Comparison of ENCODE assay signal across 12 cellular contexts in genomic region chr2:171346723-171347104, GRCh38.
DNase-seq lines count a peak whose midpoint lies in the region; ATAC-seq lines count a peak whose summit lies in the region.
"Had no signal": no experiment of that assay in that cellular context is flagged by ENCODE, and none has a peak within 500 bp of the region (broad histone marks: within the 10 kb centered on the region; RNA-seq: fewer than 3 reads in every experiment).

No MANE protein-coding gene starts in this region.

- WGBS in neuronal stem cell (ENCODE audit: extremely low coverage in 2 of 2, insufficient read length in 2 of 2, insufficient replicate concordance in 1 of 2), 2 donors, result no CpG with 5 or more reads among the region's 6 CpGs

- no peak for DNase-seq in epithelial cell of prostate (ENCODE audit: low read depth, low spot score)
- DNase-seq in stimulated activated naive CD4-positive, alpha-beta T cell treated with Interleukin-2 at 50 U/mL for 16 hours (lab: John Stamatoyannopoulos, UW), result no peak
- no peak for DNase-seq in neuronal stem cell (ENCODE audit: low spot score)
- DNase-seq: activated CD4-positive, alpha-beta T cell treated with anti-CD3 and anti-CD28 coated beads, Interleukin-2, amount 10 ng/mL, durations not matched to agents 7 days and 5 days; activated naive CD4-positive, alpha-beta T cell treated with anti-CD3 and anti-CD28 coated beads, Interleukin-2, amount 50 U/mL, for 16 hours; COR-L47; HCEC 1CT; NCI-H1694 treated with DMSO at 0.1 percent for 48 hours had no signal

- H2BK5ac ChIP-seq in neuronal stem cell (ENCODE audit: low read length), result no peak overlapping the region

- H3K4me3 Mint-ChIP-seq in IgD-negative memory B cell, result peak overlapping the region in 1 of 4 donors; percentile 3
- no peak overlapping the region for H3K4me3 Mint-ChIP-seq in stimulated activated memory B cell treated with anti-CD40 and anti-IgM and Interleukin-4, amounts not matched to agents 10 μg/mL and 1 μg/mL and 100 μg/mL, for 72 hours
- H3K4me3 Mint-ChIP-seq: activated CD4-positive, alpha-beta T cell treated with anti-CD3 and anti-CD28 coated beads, Interleukin-2, amount 10 ng/mL, durations not matched to agents 7 days and 5 days had no signal

- no peak overlapping the region for H4K91ac ChIP-seq in neuronal stem cell (ENCODE audit: low read depth, low read length, poor library complexity)

- H3K18ac ChIP-seq in neuronal stem cell (ENCODE audit: low read length), result no peak overlapping the region

- no peak overlapping the region for H3K14ac ChIP-seq in neuronal stem cell (ENCODE audit: low read length)

- H3K27ac Mint-ChIP-seq in IgD-negative memory B cell, result peak overlapping the region in 2 of 3 donors; percentile 50 to 64
- H3K27ac Mint-ChIP-seq in stimulated activated memory B cell treated with anti-CD40 and anti-IgM and Interleukin-4, amounts not matched to agents 10 μg/mL and 1 μg/mL and 100 μg/mL, for 72 hours, result peak overlapping the region; percentile 89

- no peaks in the 10 kb centered on the region for H3K36me3 ChIP-seq in neuronal stem cell (replicated peaks in 1 of 2; ENCODE audit: control insufficient read depth in 2 of 2, insufficient read depth in 2 of 2, low read length in 2 of 2)

- no peak overlapping the region for H3K4me3 ChIP-seq in neuronal stem cell (ENCODE audit: low read length in 2 of 2)

- no peak overlapping the region for H2BK120ac ChIP-seq in neuronal stem cell (ENCODE audit: low read depth, low read length)

- no peak overlapping the region for H4K8ac ChIP-seq in neuronal stem cell (ENCODE audit: low read depth, low read length)

- no peaks in the 10 kb centered on the region for H3K27me3 ChIP-seq in neuronal stem cell (ENCODE audit: control insufficient read depth in 3 of 3, insufficient read depth in 3 of 3, low read depth in 1 of 3, low read length in 3 of 3)

- H3K4ac ChIP-seq in neuronal stem cell (ENCODE audit: low read length), result no peak overlapping the region

- H3K4me1 ChIP-seq in neuronal stem cell (ENCODE audit: control insufficient read depth in 2 of 2, insufficient read depth in 1 of 2, low read depth in 1 of 2, low read length in 2 of 2), result peaks cover 0 to 9% of the 10 kb centered on the region in 2 donors

- H3K36me3 Mint-ChIP-seq in IgD-negative memory B cell, result no peaks in the 10 kb centered on the region
- H3K36me3 Mint-ChIP-seq in stimulated activated memory B cell treated with anti-CD40 and anti-IgM and Interleukin-4, amounts not matched to agents 10 μg/mL and 1 μg/mL and 100 μg/mL, for 72 hours, result peaks cover 1% of the 10 kb centered on the region

- H3K4me2 ChIP-seq in neuronal stem cell (ENCODE audit: insufficient read depth, low read length, poor library complexity, severe bottlenecking), result no peak overlapping the region

- no peak overlapping the region for H3K9ac ChIP-seq in neuronal stem cell (ENCODE audit: low read depth, low read length, poor library complexity)

- H3K27me3 Mint-ChIP-seq in IgD-negative memory B cell, result no peaks in the 10 kb centered on the region
- no peaks in the 10 kb centered on the region for H3K27me3 Mint-ChIP-seq in stimulated activated memory B cell treated with anti-CD40 and anti-IgM and Interleukin-4, amounts not matched to agents 10 μg/mL and 1 μg/mL and 100 μg/mL, for 72 hours
- H3K27me3 Mint-ChIP-seq: activated CD4-positive, alpha-beta T cell treated with anti-CD3 and anti-CD28 coated beads, Interleukin-2, amount 10 ng/mL, durations not matched to agents 7 days and 5 days had no signal

- H2AK5ac ChIP-seq in neuronal stem cell (ENCODE audit: low read depth, low read length), result no peak overlapping the region

- no peak overlapping the region for H2BK12ac ChIP-seq in neuronal stem cell (ENCODE audit: low read length)

- H3K27ac ChIP-seq in epithelial cell of prostate, result peak overlapping the region; percentile 42
- no peak overlapping the region for H3K27ac ChIP-seq in neuronal stem cell (replicated peaks; ENCODE audit: low read length)

- H3K23ac ChIP-seq in neuronal stem cell (ENCODE audit: low read depth, low read length, poor library complexity), result no peak overlapping the region

- H3K79me1 ChIP-seq in neuronal stem cell (ENCODE audit: low read depth, low read length), result no peaks in the 10 kb centered on the region

- H3K9me3 Mint-ChIP-seq in IgD-negative memory B cell, result peaks cover 0 to 10% (median 0%) of the 10 kb centered on the region in 3 donors
- H3K9me3 Mint-ChIP-seq in stimulated activated memory B cell treated with anti-CD40 and anti-IgM and Interleukin-4, amounts not matched to agents 10 μg/mL and 1 μg/mL and 100 μg/mL, for 72 hours, result no peaks in the 10 kb centered on the region

- ATAC-seq in GM21447 (IDR thresholded peaks at IDR 0.05; ENCODE audit: unreplicated experiment) (peak; percentile 15), GM18867 (IDR thresholded peaks at IDR 0.05; ENCODE audit: unreplicated experiment) (no peak)
- no peak for ATAC-seq in stimulated activated memory B cell treated with anti-CD40 and anti-IgM and Interleukin-4, amounts not matched to agents 10 μg/mL and 1 μg/mL and 100 μg/mL, for 72 hours

- H3K9me3 ChIP-seq in neuronal stem cell (replicated peaks in 1 of 2; ENCODE audit: control insufficient read depth in 2 of 2, insufficient read depth in 1 of 2, low read depth in 1 of 2, low read length in 2 of 2), result no peaks in the 10 kb centered on the region

- H3K4me1 Mint-ChIP-seq in IgD-negative memory B cell, result peaks cover 12 to 29% (median 25%) of the 10 kb centered on the region in 3 donors
- H3K4me1 Mint-ChIP-seq in stimulated activated memory B cell treated with anti-CD40 and anti-IgM and Interleukin-4, amounts not matched to agents 10 μg/mL and 1 μg/mL and 100 μg/mL, for 72 hours, result peaks cover 47% of the 10 kb centered on the region

- no peak overlapping the region for H2BK15ac ChIP-seq in neuronal stem cell (ENCODE audit: low read length)

- H2AFZ ChIP-seq in neuronal stem cell (ENCODE audit: low read length), result no peak overlapping the region
